In genomic region chr3:13843351-13843750, GRCh38 we compare ENCODE assay signal across 37 cellular contexts. TPM values are rescaled to one million over a fixed set of nuclear protein-coding genes. Genes with fewer than 3 reads are reported as not detected.
"Had no signal": no experiment of that assay in that cellular context is flagged by ENCODE, and none has a peak within 500 bp of the region (broad histone marks: within the 10 kb centered on the region; RNA-seq: fewer than 3 reads in every experiment).

No MANE protein-coding gene starts in this region.

- H3K4me3 ChIP-seq: MG63 had no signal

- H3K27me3 ChIP-seq: MG63 had no signal

- H3K27ac ChIP-seq: KMS-11 had no signal

- H3K36me3 ChIP-seq: MG63 had no signal

- H3K9me3 ChIP-seq: MG63 had no signal

- DNase-seq: Karpas-422, Kasumi-1, KG1, MG63, MM.1S, MV-4-11, NCI-H1048, NCI-H1092, NCI-H1092 treated with DMSO at 0.1 percent for 48 hours, NCI-H1105, NCI-H1105 treated with DMSO at 0.1 percent for 48 hours, NCI-H1417, NCI-H1417 treated with DMSO at 0.1 percent for 48 hours, NCI-H1436, NCI-H1436 treated with DMSO at 0.1 percent for 48 hours, NCI-H146, NCI-H1694, NCI-H1694 treated with DMSO at 0.1 percent for 48 hours, NCI-H187, NCI-H187 treated with DMSO at 0.1 percent for 48 hours, NCI-H1930, NCI-H2029, NCI-H2029 treated with DMSO at 0.1 percent for 48 hours, NCI-H2081, NCI-H2081 treated with DMSO at 0.1 percent for 48 hours, NCI-H2107, NCI-H2171, NCI-H2171 treated with DMSO at 0.1 percent for 48 hours, NCI-H2227 treated with DMSO at 0.1 percent for 48 hours, NCI-H226, NCI-H345, NCI-H446, NCI-H446 treated with DMSO at 0.1 percent for 48 hours, NCI-H510A had no signal

RNA-seq across cellular contexts. Expression of gene WNT7A, which starts 36.5 kb away (rescaled TPM):
- total RNA-seq: LHCN-M2, NCI-H460 had no signal
